Comparison of ENCODE assay signal across 1 cellular context in genomic region chr4:22515888-22516541, GRCh38.
TF ChIP-seq lines count a peak whose summit lies in the region.

A gene with protein sequence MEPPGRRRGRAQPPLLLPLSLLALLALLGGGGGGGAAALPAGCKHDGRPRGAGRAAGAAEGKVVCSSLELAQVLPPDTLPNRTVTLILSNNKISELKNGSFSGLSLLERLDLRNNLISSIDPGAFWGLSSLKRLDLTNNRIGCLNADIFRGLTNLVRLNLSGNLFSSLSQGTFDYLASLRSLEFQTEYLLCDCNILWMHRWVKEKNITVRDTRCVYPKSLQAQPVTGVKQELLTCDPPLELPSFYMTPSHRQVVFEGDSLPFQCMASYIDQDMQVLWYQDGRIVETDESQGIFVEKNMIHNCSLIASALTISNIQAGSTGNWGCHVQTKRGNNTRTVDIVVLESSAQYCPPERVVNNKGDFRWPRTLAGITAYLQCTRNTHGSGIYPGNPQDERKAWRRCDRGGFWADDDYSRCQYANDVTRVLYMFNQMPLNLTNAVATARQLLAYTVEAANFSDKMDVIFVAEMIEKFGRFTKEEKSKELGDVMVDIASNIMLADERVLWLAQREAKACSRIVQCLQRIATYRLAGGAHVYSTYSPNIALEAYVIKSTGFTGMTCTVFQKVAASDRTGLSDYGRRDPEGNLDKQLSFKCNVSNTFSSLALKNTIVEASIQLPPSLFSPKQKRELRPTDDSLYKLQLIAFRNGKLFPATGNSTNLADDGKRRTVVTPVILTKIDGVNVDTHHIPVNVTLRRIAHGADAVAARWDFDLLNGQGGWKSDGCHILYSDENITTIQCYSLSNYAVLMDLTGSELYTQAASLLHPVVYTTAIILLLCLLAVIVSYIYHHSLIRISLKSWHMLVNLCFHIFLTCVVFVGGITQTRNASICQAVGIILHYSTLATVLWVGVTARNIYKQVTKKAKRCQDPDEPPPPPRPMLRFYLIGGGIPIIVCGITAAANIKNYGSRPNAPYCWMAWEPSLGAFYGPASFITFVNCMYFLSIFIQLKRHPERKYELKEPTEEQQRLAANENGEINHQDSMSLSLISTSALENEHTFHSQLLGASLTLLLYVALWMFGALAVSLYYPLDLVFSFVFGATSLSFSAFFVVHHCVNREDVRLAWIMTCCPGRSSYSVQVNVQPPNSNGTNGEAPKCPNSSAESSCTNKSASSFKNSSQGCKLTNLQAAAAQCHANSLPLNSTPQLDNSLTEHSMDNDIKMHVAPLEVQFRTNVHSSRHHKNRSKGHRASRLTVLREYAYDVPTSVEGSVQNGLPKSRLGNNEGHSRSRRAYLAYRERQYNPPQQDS (N-terminal part only) (minus strand): TSS chr4:22516066. CDS start chr4:22515784, 282 bp downstream.

TF ChIP-seq in WTC11, 78 proteins besides CTCF, POLR2A, EP300 and RAD21 (continued from another document):
- peak; percentile 80; the same call in 1 of the 2 replicates for TF ChIP-seq ARID4B (CRISPR knock-in tag; IDR thresholded peaks at IDR 0.05; ENCODE audit: borderline replicate concordance)
- TF ChIP-seq E2F5 (CRISPR knock-in tag; IDR thresholded peaks at IDR 0.05) = 0 out of 2 replicates have a peak, but pooled peaks have one; percentile 54
- peak; percentile 34; the same call in 1 of the 2 replicates for TF ChIP-seq GABPB1 (CRISPR knock-in tag; IDR thresholded peaks at IDR 0.05)
- TF ChIP-seq MAX (CRISPR knock-in tag; IDR thresholded peaks at IDR 0.05) = peak; percentile 75
- TF ChIP-seq FOXP1 (CRISPR knock-in tag; IDR thresholded peaks at IDR 0.05; ENCODE audit: borderline replicate concordance) = no peak
- TF ChIP-seq, protein P1, sequence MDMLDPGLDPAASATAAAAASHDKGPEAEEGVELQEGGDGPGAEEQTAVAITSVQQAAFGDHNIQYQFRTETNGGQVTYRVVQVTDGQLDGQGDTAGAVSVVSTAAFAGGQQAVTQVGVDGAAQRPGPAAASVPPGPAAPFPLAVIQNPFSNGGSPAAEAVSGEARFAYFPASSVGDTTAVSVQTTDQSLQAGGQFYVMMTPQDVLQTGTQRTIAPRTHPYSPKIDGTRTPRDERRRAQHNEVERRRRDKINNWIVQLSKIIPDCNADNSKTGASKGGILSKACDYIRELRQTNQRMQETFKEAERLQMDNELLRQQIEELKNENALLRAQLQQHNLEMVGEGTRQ (CRISPR knock-in tag; IDR thresholded peaks at IDR 0.05) = no peak
- TF ChIP-seq, protein P2, sequence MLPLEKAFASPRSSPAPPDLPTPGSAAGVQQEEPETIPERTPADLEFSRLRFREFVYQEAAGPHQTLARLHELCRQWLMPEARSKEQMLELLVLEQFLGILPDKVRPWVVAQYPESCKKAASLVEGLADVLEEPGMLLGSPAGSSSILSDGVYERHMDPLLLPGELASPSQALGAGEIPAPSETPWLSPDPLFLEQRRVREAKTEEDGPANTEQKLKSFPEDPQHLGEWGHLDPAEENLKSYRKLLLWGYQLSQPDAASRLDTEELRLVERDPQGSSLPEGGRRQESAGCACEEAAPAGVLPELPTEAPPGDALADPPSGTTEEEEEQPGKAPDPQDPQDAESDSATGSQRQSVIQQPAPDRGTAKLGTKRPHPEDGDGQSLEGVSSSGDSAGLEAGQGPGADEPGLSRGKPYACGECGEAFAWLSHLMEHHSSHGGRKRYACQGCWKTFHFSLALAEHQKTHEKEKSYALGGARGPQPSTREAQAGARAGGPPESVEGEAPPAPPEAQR (CRISPR knock-in tag; IDR thresholded peaks at IDR 0.05) = no peak
- TF ChIP-seq IRF2 (CRISPR knock-in tag; IDR thresholded peaks at IDR 0.05; ENCODE audit: borderline replicate concordance, low read depth) = no peak
- TF ChIP-seq E2F1 (CRISPR knock-in tag; IDR thresholded peaks at IDR 0.05) = no peak
- TF ChIP-seq FOXK1 (CRISPR knock-in tag; IDR thresholded peaks at IDR 0.05) = no peak; the same call in 1 of the 2 replicates
- no peak for TF ChIP-seq ZNF512 (CRISPR knock-in tag; IDR thresholded peaks at IDR 0.05; ENCODE audit: borderline replicate concordance)
- no peak for TF ChIP-seq ATF1 (CRISPR knock-in tag; IDR thresholded peaks at IDR 0.05)
- no peak for TF ChIP-seq NFYB (CRISPR knock-in tag; conservative IDR thresholded peaks at IDR 0.05; ENCODE audit: low read depth)
- no peak for TF ChIP-seq ZNF219 (CRISPR knock-in tag; IDR thresholded peaks at IDR 0.05; ENCODE audit: borderline replicate concordance)
- 0 out of 2 replicates have a peak, but pooled peaks have one; percentile 35 for TF ChIP-seq JUN (CRISPR knock-in tag; IDR thresholded peaks at IDR 0.05)
- TF ChIP-seq MXD4 (CRISPR knock-in tag; IDR thresholded peaks at IDR 0.05; ENCODE audit: borderline replicate concordance) = no peak
- no peak for TF ChIP-seq ZBTB43 (CRISPR knock-in tag; IDR thresholded peaks at IDR 0.05)
- TF ChIP-seq ZNF138 (CRISPR knock-in tag; conservative IDR thresholded peaks at IDR 0.05) = peak; percentile 54; the same call in 1 of the 2 replicates
- TF ChIP-seq CBFB (CRISPR knock-in tag; IDR thresholded peaks at IDR 0.05; ENCODE audit: low read depth) = no peak
- TF ChIP-seq ZNF121 (CRISPR knock-in tag; IDR thresholded peaks at IDR 0.05) = peak; percentile 96
- TF ChIP-seq ZNF317 (CRISPR knock-in tag; IDR thresholded peaks at IDR 0.05; ENCODE audit: borderline replicate concordance, low read depth) = no peak
- TF ChIP-seq ETV6 (CRISPR knock-in tag; IDR thresholded peaks at IDR 0.05) = 0 out of 2 replicates have a peak, but pooled peaks have one; percentile 34
- TF ChIP-seq SP1 (CRISPR knock-in tag; conservative IDR thresholded peaks at IDR 0.05) = peak; percentile 38; the same call in 1 of the 2 replicates
- TF ChIP-seq, protein P3, sequence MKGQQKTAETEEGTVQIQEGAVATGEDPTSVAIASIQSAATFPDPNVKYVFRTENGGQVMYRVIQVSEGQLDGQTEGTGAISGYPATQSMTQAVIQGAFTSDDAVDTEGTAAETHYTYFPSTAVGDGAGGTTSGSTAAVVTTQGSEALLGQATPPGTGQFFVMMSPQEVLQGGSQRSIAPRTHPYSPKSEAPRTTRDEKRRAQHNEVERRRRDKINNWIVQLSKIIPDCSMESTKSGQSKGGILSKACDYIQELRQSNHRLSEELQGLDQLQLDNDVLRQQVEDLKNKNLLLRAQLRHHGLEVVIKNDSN (CRISPR knock-in tag; IDR thresholded peaks at IDR 0.05) = no peak
- TF ChIP-seq SMAD4 (CRISPR knock-in tag; IDR thresholded peaks at IDR 0.05) = no peak
- no peak for TF ChIP-seq GRHL2 (CRISPR knock-in tag; IDR thresholded peaks at IDR 0.05; ENCODE audit: insufficient replicate concordance, severe bottlenecking)
- TF ChIP-seq, protein P4, sequence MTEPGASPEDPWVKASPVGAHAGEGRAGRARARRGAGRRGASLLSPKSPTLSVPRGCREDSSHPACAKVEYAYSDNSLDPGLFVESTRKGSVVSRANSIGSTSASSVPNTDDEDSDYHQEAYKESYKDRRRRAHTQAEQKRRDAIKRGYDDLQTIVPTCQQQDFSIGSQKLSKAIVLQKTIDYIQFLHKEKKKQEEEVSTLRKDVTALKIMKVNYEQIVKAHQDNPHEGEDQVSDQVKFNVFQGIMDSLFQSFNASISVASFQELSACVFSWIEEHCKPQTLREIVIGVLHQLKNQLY (CRISPR knock-in tag; IDR thresholded peaks at IDR 0.05) = no peak
- TF ChIP-seq ZNF263 (CRISPR knock-in tag; IDR thresholded peaks at IDR 0.05; ENCODE audit: low read depth) = no peak
- peak; percentile 75; the same call in 1 of the 2 replicates for TF ChIP-seq RELA (CRISPR knock-in tag; IDR thresholded peaks at IDR 0.05; ENCODE audit: borderline replicate concordance)
- no peak for TF ChIP-seq EMX1 (CRISPR knock-in tag; IDR thresholded peaks at IDR 0.05)
- TF ChIP-seq ESRRA (CRISPR knock-in tag; IDR thresholded peaks at IDR 0.05; ENCODE audit: borderline replicate concordance) = peak; percentile 79; the same call in 1 of the 2 replicates
- TF ChIP-seq KAT7 (CRISPR knock-in tag; IDR thresholded peaks at IDR 0.05; ENCODE audit: borderline replicate concordance) = 0 out of 2 replicates have a peak, but pooled peaks have one; percentile 19
